In the genomic region with DNA sequence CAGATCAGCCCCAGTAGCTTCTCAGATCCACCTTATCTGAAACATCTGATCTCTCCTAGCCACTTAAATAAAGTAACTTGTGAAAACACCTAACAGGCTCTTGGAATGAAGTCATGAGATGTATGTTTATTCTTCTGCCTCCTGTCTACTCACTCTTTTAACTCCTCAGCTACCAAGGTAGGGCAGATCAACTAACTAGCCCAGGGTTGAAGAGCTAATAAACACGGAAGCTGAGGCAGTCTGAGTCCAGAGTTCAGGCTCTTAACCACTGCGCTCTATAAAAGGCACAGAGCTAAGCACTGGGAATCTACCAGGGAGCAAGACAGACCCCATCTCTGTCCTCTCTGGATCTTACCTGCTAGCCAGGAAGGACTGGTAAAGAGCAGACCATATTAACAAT, we compare ENCODE assay signal across 8 cellular contexts. TPM values are rescaled to one million over a fixed set of nuclear protein-coding genes. Genes with fewer than 3 reads are reported as not detected.
DNase-seq lines count a peak whose midpoint lies in the region; ATAC-seq, FAIRE-seq and TF ChIP-seq lines count a peak whose summit lies in the region.
"Not testable (repeated sequence)": the region's sequence is repeated elsewhere in the genome, so short reads cannot be mapped to it uniquely, and the experiment has no call there.

No MANE protein-coding gene starts in this region.

- POLR2A ChIA-PET in CD4-positive, alpha-beta T cell (lab: Charles Lee); IMR-90 (lab: Charles Lee; ENCODE audit: unreplicated experiment): not testable (repeated sequence)

- H4K91ac ChIP-seq in IMR-90 (ENCODE audit: insufficient read depth, low read depth, low read length): not testable (repeated sequence)

- intact Hi-C loops in CD4-positive, alpha-beta T cell (cut with DNase I, micrococcal nuclease); IMR-90 (cut with micrococcal nuclease); left colon (cut with DNase I, micrococcal nuclease): not testable (repeated sequence)
- intact Hi-C loops in activated CD4-positive, alpha-beta T cell treated with anti-CD3 and anti-CD28 coated beads, Interleukin-2, amount 10 ng/mL, durations not matched to agents 24 days and 14 days (cut with micrococcal nuclease): loop anchor here (5.0 to 10.0 kb wide), 3 partner anchors 146 to 328 kb away; no protein-coding TSS in a partner anchor

- H2AK5ac ChIP-seq in IMR-90 (ENCODE audit: low read depth, low read length): not testable (repeated sequence)

- not testable (repeated sequence) for H2BK5ac ChIP-seq in IMR-90 (ENCODE audit: low read depth, low read length, poor library complexity, severe bottlenecking)

- peak overlapping the region; percentile 88 for H3K27ac Mint-ChIP-seq in CD4-positive, alpha-beta T cell
- H3K27ac Mint-ChIP-seq in activated CD4-positive, alpha-beta T cell treated with anti-CD3 and anti-CD28 coated beads, Interleukin-2, amount 10 ng/mL, durations not matched to agents 24 days and 14 days: peak overlapping the region; percentile 16
- H3K27ac Mint-ChIP-seq in progenitor cell of endocrine pancreas: peak overlapping the region; percentile 11

- not testable (repeated sequence) for H2AFZ ChIP-seq in IMR-90 (replicated peaks; ENCODE audit: low read length, poor library complexity)

- H3K27me3 ChIP-seq in CD4-positive, alpha-beta T cell (ENCODE audit: control insufficient read depth, insufficient read depth, low read length); IMR-90 (ENCODE audit: control insufficient read depth, insufficient read depth, low read length); mucosa of rectum (ENCODE audit: control insufficient read depth in 2 of 2, insufficient read depth in 2 of 2, low read length in 2 of 2): not testable (repeated sequence)

- H3K4me3 Mint-ChIP-seq in CD4-positive, alpha-beta T cell; activated CD4-positive, alpha-beta T cell treated with anti-CD3 and anti-CD28 coated beads, Interleukin-2, amount 10 ng/mL, durations not matched to agents 24 days and 14 days; progenitor cell of endocrine pancreas (ENCODE audit: low read depth): not testable (repeated sequence)

- not testable (repeated sequence) for BruUV-seq in IMR-90 (replicated peaks; lab: Mats Ljungman, UMichigan)

- in situ Hi-C loops in IMR-90 (cut with MboI; ENCODE audit: low sequenced_read_pairs): not testable (repeated sequence)

- TF ChIP-seq CTCF in CD4-positive, alpha-beta T cell (IDR thresholded peaks at IDR 0.05); IMR-90 (conservative IDR thresholded peaks at IDR 0.05; ENCODE audit: low read depth, low read length); choroid plexus epithelial cell (conservative IDR thresholded peaks at IDR 0.05; ENCODE audit: low read depth, low read length); progenitor cell of endocrine pancreas (IDR thresholded peaks at IDR 0.05; ENCODE audit: unreplicated experiment): not testable (repeated sequence)

- not testable (repeated sequence) for TF ChIP-seq POLR2A in GM12892 (IDR thresholded peaks at IDR 0.05; ENCODE audit: low read depth, low read length); IMR-90 (IDR thresholded peaks at IDR 0.05; ENCODE audit: low read depth, low read length)

- WGBS in IMR-90 (ENCODE audit: extremely low coverage in 2 of 2, insufficient read length in 1 of 2), 2 experiments: no CpG with 5 or more reads among the region's 2 CpGs

- not testable (repeated sequence) for H4K20me1 ChIP-seq in IMR-90 (ENCODE audit: insufficient read depth, low read length)

- TF ChIP-seq RAD21 in IMR-90 (IDR thresholded peaks at IDR 0.05; ENCODE audit: low read length): not testable (repeated sequence)

- H2BK20ac ChIP-seq in IMR-90 (ENCODE audit: low read depth, low read length): not testable (repeated sequence)

- H3K9me3 Mint-ChIP-seq in CD4-positive, alpha-beta T cell; activated CD4-positive, alpha-beta T cell treated with anti-CD3 and anti-CD28 coated beads, Interleukin-2, amount 10 ng/mL, durations not matched to agents 24 days and 14 days; progenitor cell of endocrine pancreas (ENCODE audit: low read depth): not testable (repeated sequence)

- H3K9me1 ChIP-seq in IMR-90 (ENCODE audit: insufficient read depth, low read length): not testable (repeated sequence)

- H4K5ac ChIP-seq in IMR-90 (ENCODE audit: low read depth, low read length): not testable (repeated sequence)

- not testable (repeated sequence) for DNase-seq in CD4-positive, alpha-beta T cell; GM12892 (ENCODE audit: insufficient read length); activated CD4-positive, alpha-beta T cell treated with anti-CD3 and anti-CD28 coated beads, Interleukin-2, amount 10 ng/mL, durations not matched to agents 24 days and 14 days; progenitor cell of endocrine pancreas (ENCODE audit: low spot score, unreplicated experiment)
- DNase-seq in IMR-90 (peak; percentile 28), choroid plexus epithelial cell (ENCODE audit: low read depth) (peak; percentile 53), left colon (peak in 1 of 2 donors; percentile 60)

- peaks cover 84% of the 10 kb centered on the region for H3K4me1 Mint-ChIP-seq in CD4-positive, alpha-beta T cell (ENCODE audit: low read depth)
- peaks cover 58% of the 10 kb centered on the region for H3K4me1 Mint-ChIP-seq in activated CD4-positive, alpha-beta T cell treated with anti-CD3 and anti-CD28 coated beads, Interleukin-2, amount 10 ng/mL, durations not matched to agents 24 days and 14 days
- H3K4me1 Mint-ChIP-seq in progenitor cell of endocrine pancreas (ENCODE audit: low read depth): peaks cover 35% of the 10 kb centered on the region

- H3K18ac ChIP-seq in IMR-90 (ENCODE audit: low read depth, low read length): not testable (repeated sequence)

- not testable (repeated sequence) for H3K27me3 Mint-ChIP-seq in CD4-positive, alpha-beta T cell; activated CD4-positive, alpha-beta T cell treated with anti-CD3 and anti-CD28 coated beads, Interleukin-2, amount 10 ng/mL, durations not matched to agents 24 days and 14 days; progenitor cell of endocrine pancreas

- dilution Hi-C loops in IMR-90 (cut with HindIII; ENCODE audit: low sequenced_read_pairs, unreplicated experiment): not testable (repeated sequence)

- not testable (repeated sequence) for H3K14ac ChIP-seq in IMR-90 (replicated peaks; ENCODE audit: low read depth, low read length)

- H3K79me1 ChIP-seq in IMR-90 (ENCODE audit: low read depth in 1 of 2, low read length in 2 of 2): not testable (repeated sequence)

- H3K4me1 ChIP-seq in IMR-90 (ENCODE audit: control insufficient read depth, insufficient read depth, low read length): not testable (repeated sequence)
- peaks cover 2 to 40% of the 10 kb centered on the region in 2 donors for H3K4me1 ChIP-seq in mucosa of rectum (ENCODE audit: control insufficient read depth in 2 of 2, insufficient read depth in 2 of 2, low read length in 2 of 2)

- not testable (repeated sequence) for H3K4me2 ChIP-seq in IMR-90 (ENCODE audit: low read depth, low read length)

- not testable (repeated sequence) for H3K23ac ChIP-seq in IMR-90 (ENCODE audit: low read depth, low read length)

- H3K9me3 ChIP-seq in CD4-positive, alpha-beta T cell (ENCODE audit: control insufficient read depth, low read length); IMR-90 (ENCODE audit: control insufficient read depth, insufficient read depth, low read length); mucosa of rectum (ENCODE audit: control insufficient read depth in 2 of 2, low read length in 2 of 2): not testable (repeated sequence)

- H3K36me3 ChIP-seq in IMR-90 (ENCODE audit: control insufficient read depth, insufficient read depth, low read length); mucosa of rectum (ENCODE audit: control insufficient read depth in 2 of 2, insufficient read depth in 2 of 2, low read length in 2 of 2): not testable (repeated sequence)

- H2AK9ac ChIP-seq in IMR-90 (replicated peaks; ENCODE audit: low read depth, low read length, poor library complexity): not testable (repeated sequence)

- H3K36me3 Mint-ChIP-seq in CD4-positive, alpha-beta T cell (ENCODE audit: low read depth): peaks cover 14% of the 10 kb centered on the region
- peaks cover 31% of the 10 kb centered on the region for H3K36me3 Mint-ChIP-seq in activated CD4-positive, alpha-beta T cell treated with anti-CD3 and anti-CD28 coated beads, Interleukin-2, amount 10 ng/mL, durations not matched to agents 24 days and 14 days (ENCODE audit: low read depth)
- H3K36me3 Mint-ChIP-seq in progenitor cell of endocrine pancreas (ENCODE audit: insufficient read depth): not testable (repeated sequence)

- peak; percentile 86 for FAIRE-seq in GM12892 (lab: Jason Lieb, UNC)

- H3K4me3 ChIP-seq in IMR-90 (ENCODE audit: insufficient read depth, low read depth, low read length); choroid plexus epithelial cell (ENCODE audit: low read depth, low read length); mucosa of rectum (ENCODE audit: low read length in 2 of 2): not testable (repeated sequence)

- CTCF ChIA-PET in CD4-positive, alpha-beta T cell (lab: Charles Lee): not testable (repeated sequence)
- CTCF ChIA-PET in IMR-90 (lab: Yijun Ruan, JAX): interaction anchor here (0.5 kb wide), 1 partner anchor 308 kb away, joined by 3 read pairs; no protein-coding TSS in a partner anchor

- not testable (repeated sequence) for H3K27ac ChIP-seq in CD4-positive, alpha-beta T cell (ENCODE audit: low read depth, low read length); IMR-90 (ENCODE audit: insufficient read depth, low read length)
- H3K27ac ChIP-seq in mucosa of rectum (ENCODE audit: low read depth in 2 of 2, low read length in 2 of 2): peak overlapping the region; percentile 71 to 83

- not testable (repeated sequence) for H3K9ac ChIP-seq in IMR-90 (ENCODE audit: low read depth, low read length)
- H3K9ac ChIP-seq in mucosa of rectum (ENCODE audit: low read depth in 1 of 2, low read length in 2 of 2): peak overlapping the region in 1 of 2 donors; percentile 4

- not testable (repeated sequence) for H2BK15ac ChIP-seq in IMR-90 (ENCODE audit: low read depth, low read length)

- not testable (repeated sequence) for H4K8ac ChIP-seq in IMR-90 (ENCODE audit: low read depth in 2 of 2, low read length in 2 of 2)

- not testable (repeated sequence) for H3K56ac ChIP-seq in IMR-90 (ENCODE audit: extremely low read depth, insufficient read depth, low read length)

- not testable (repeated sequence) for H2BK120ac ChIP-seq in IMR-90 (ENCODE audit: low read depth, low read length)

- H3K4ac ChIP-seq in IMR-90 (ENCODE audit: low read depth, low read length): not testable (repeated sequence)

- not testable (repeated sequence) for ATAC-seq in CD4-positive, alpha-beta T cell (ENCODE audit: poor library complexity)
- peak; percentile 48; the same call in 1 of the 2 replicates for ATAC-seq in IMR-90 (ENCODE audit: low read depth)
- peak; percentile 87 for ATAC-seq in left colon

RNA-seq across cellular contexts. Expression of a gene that starts 37.1 kb away (rescaled TPM):
- total RNA-seq in CD4-positive, alpha-beta T cell: 10 to 100 TPM; 16.9 to 17.9 TPM
- polyA plus RNA-seq in GM12892 (2012; ENCODE audit: missing spikeins): 9.1 TPM
- total RNA-seq in IMR-90 (2012; rRNA removed) (5.7 and 9.4 TPM in 2 replicates), left colon (10 to 100 TPM; 64.4 to 67.2 TPM), progenitor cell of endocrine pancreas (32.5 and 34.0 TPM in 2 replicates)
- 1.6 and 2.1 TPM in 2 replicates for polyA plus RNA-seq in IMR-90 (2012; rRNA removed)
- polyA plus RNA-seq in IMR-90 (2012; cell fraction: cytosol; rRNA removed): 0.55 and 0.58 TPM in 2 replicates
- polyA plus RNA-seq in IMR-90 (2012; cell fraction: nucleus; rRNA removed; ENCODE audit: low replicate concordance): 0.24 and 1.5 TPM in 2 replicates
- 25.3 and 26.3 TPM in 2 replicates for total RNA-seq in activated CD4-positive, alpha-beta T cell treated with anti-CD3 and anti-CD28 coated beads, Interleukin-2, amount 10 ng/mL, durations not matched to agents 24 days and 14 days

Comparison
In these comparisons a context has a peak if more than half of its experiments do, and no peak if none do; other contexts are left out.
1. H3K27ac Mint-ChIP-seq: peak in every context shown above with its lines; median percentile 88 in CD4-positive, alpha-beta T cell; 16 in activated CD4-positive, alpha-beta T cell treated with anti-CD3 and anti-CD28 coated beads, Interleukin-2, amount 10 ng/mL, durations not matched to agents 24 days and 14 days; 11 in progenitor cell of endocrine pancreas.